2 cellular contexts compared by ENCODE assay signal in the genomic region with DNA sequence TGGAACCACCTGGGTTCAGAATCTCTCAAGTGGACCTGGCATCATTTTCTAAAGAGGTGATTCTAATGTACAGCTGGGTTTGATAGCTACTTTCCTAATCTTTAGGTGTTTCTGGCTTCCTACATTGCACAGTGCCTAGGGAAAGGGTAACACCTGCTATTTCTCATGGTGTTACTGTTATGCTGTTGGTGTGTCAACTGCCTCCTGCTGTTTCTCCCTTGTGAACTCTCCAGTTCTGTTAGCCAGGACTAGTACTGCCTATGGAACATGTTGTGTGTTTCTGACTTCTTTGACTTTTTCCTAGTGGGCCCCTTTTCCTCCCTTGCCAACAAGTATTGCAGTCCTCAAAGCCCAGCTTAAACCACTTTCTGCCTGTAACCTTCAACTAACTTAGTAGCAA.
TF ChIP-seq lines count a peak whose summit lies in the region.

No MANE protein-coding gene starts in this region.

TF ChIP-seq in HepG2, 621 proteins besides CTCF, POLR2A, EP300 and RAD21:
- no peak for TF ChIP-seq CCAR2 (optimal IDR thresholded peaks at IDR 0.05; ENCODE audit: low read depth, low read length)
- TF ChIP-seq ZNF577 (CRISPR knock-in tag; IDR thresholded peaks at IDR 0.05; ENCODE audit: borderline replicate concordance, low read depth), result no peak
- no peak for TF ChIP-seq DNMT3B (CRISPR knock-in tag; conservative IDR thresholded peaks at IDR 0.05)
- TF ChIP-seq, protein P1, sequence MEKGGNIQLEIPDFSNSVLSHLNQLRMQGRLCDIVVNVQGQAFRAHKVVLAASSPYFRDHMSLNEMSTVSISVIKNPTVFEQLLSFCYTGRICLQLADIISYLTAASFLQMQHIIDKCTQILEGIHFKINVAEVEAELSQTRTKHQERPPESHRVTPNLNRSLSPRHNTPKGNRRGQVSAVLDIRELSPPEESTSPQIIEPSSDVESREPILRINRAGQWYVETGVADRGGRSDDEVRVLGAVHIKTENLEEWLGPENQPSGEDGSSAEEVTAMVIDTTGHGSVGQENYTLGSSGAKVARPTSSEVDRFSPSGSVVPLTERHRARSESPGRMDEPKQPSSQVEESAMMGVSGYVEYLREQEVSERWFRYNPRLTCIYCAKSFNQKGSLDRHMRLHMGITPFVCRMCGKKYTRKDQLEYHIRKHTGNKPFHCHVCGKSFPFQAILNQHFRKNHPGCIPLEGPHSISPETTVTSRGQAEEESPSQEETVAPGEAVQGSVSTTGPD (CRISPR knock-in tag; IDR thresholded peaks at IDR 0.05), result no peak
- TF ChIP-seq, protein P2, sequence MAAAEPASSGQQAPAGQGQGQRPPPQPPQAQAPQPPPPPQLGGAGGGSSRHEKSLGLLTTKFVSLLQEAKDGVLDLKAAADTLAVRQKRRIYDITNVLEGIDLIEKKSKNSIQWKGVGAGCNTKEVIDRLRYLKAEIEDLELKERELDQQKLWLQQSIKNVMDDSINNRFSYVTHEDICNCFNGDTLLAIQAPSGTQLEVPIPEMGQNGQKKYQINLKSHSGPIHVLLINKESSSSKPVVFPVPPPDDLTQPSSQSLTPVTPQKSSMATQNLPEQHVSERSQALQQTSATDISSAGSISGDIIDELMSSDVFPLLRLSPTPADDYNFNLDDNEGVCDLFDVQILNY (CRISPR knock-in tag; conservative IDR thresholded peaks at IDR 0.05), result no peak
- no peak for TF ChIP-seq ZKSCAN5 (CRISPR knock-in tag; IDR thresholded peaks at IDR 0.05)
- TF ChIP-seq, protein P3, sequence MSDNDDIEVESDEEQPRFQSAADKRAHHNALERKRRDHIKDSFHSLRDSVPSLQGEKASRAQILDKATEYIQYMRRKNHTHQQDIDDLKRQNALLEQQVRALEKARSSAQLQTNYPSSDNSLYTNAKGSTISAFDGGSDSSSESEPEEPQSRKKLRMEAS (IDR thresholded peaks at IDR 0.05), result no peak
- TF ChIP-seq GTF2F1 (IDR thresholded peaks at IDR 0.05; ENCODE audit: low read length), result no peak
- TF ChIP-seq SIN3A (IDR thresholded peaks at IDR 0.05; ENCODE audit: borderline replicate concordance, low read depth, low read length), result no peak
- TF ChIP-seq FOXK2 (IDR thresholded peaks at IDR 0.05), result no peak
- TF ChIP-seq ZNF572 (CRISPR knock-in tag; IDR thresholded peaks at IDR 0.05), result no peak
- TF ChIP-seq, protein P4, sequence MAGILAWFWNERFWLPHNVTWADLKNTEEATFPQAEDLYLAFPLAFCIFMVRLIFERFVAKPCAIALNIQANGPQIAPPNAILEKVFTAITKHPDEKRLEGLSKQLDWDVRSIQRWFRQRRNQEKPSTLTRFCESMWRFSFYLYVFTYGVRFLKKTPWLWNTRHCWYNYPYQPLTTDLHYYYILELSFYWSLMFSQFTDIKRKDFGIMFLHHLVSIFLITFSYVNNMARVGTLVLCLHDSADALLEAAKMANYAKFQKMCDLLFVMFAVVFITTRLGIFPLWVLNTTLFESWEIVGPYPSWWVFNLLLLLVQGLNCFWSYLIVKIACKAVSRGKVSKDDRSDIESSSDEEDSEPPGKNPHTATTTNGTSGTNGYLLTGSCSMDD (CRISPR knock-in tag; IDR thresholded peaks at IDR 0.05), result no peak
- TF ChIP-seq SMC3 (IDR thresholded peaks at IDR 0.05; ENCODE audit: low read length), result no peak
- no peak for TF ChIP-seq ELF3 (CRISPR knock-in tag; IDR thresholded peaks at IDR 0.05)
- TF ChIP-seq ZNF547 (CRISPR knock-in tag; IDR thresholded peaks at IDR 0.05), result no peak
- TF ChIP-seq, protein P5, sequence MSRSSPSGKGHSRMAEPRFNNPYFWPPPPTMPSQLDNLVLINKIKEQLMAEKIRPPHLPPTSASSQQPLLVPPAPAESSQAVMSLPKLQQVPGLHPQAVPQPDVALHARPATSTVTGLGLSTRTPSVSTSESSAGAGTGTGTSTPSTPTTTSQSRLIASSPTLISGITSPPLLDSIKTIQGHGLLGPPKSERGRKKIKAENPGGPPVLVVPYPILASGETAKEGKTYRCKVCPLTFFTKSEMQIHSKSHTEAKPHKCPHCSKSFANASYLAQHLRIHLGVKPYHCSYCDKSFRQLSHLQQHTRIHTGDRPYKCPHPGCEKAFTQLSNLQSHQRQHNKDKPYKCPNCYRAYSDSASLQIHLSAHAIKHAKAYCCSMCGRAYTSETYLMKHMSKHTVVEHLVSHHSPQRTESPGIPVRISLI (CRISPR knock-in tag; IDR thresholded peaks at IDR 0.05; ENCODE audit: borderline replicate concordance), result no peak
- no peak for TF ChIP-seq TSC22D2 (CRISPR knock-in tag; IDR thresholded peaks at IDR 0.05; ENCODE audit: borderline replicate concordance)
- TF ChIP-seq MEIS2 (CRISPR knock-in tag; IDR thresholded peaks at IDR 0.05), result no peak
- TF ChIP-seq ZFP37 (CRISPR knock-in tag; IDR thresholded peaks at IDR 0.05; ENCODE audit: borderline replicate concordance), result no peak
- TF ChIP-seq, protein P6, sequence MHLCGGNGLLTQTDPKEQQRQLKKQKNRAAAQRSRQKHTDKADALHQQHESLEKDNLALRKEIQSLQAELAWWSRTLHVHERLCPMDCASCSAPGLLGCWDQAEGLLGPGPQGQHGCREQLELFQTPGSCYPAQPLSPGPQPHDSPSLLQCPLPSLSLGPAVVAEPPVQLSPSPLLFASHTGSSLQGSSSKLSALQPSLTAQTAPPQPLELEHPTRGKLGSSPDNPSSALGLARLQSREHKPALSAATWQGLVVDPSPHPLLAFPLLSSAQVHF (CRISPR knock-in tag; IDR thresholded peaks at IDR 0.05), result no peak

TF ChIP-seq in endothelial cell of umbilical vein, 7 proteins besides CTCF, POLR2A, EP300 and RAD21:
- TF ChIP-seq JUN (IDR thresholded peaks at IDR 0.05; ENCODE audit: borderline replicate concordance, insufficient read depth, insufficient read length, low read depth) (no peak), FOS (IDR thresholded peaks at IDR 0.05; ENCODE audit: borderline replicate concordance, insufficient read depth, low read length) (no peak), POLR2AphosphoS5 (IDR thresholded peaks at IDR 0.05; ENCODE audit: insufficient read depth, low read depth, low read length) (no peak), GATA2 (IDR thresholded peaks at IDR 0.05; ENCODE audit: insufficient read depth, insufficient read length, low read depth, low read length) (no peak), MYC (IDR thresholded peaks at IDR 0.05; ENCODE audit: low read depth, low read length) (no peak), EZH2 (IDR thresholded peaks at IDR 0.05; ENCODE audit: borderline replicate concordance, low read depth, low read length, severe bottlenecking) (no peak)
- TF ChIP-seq, protein P3 (IDR thresholded peaks at IDR 0.05; ENCODE audit: insufficient read depth, insufficient read length), result no peak
